Comparison of ENCODE assay signal across 8 cellular contexts in the genomic region with DNA sequence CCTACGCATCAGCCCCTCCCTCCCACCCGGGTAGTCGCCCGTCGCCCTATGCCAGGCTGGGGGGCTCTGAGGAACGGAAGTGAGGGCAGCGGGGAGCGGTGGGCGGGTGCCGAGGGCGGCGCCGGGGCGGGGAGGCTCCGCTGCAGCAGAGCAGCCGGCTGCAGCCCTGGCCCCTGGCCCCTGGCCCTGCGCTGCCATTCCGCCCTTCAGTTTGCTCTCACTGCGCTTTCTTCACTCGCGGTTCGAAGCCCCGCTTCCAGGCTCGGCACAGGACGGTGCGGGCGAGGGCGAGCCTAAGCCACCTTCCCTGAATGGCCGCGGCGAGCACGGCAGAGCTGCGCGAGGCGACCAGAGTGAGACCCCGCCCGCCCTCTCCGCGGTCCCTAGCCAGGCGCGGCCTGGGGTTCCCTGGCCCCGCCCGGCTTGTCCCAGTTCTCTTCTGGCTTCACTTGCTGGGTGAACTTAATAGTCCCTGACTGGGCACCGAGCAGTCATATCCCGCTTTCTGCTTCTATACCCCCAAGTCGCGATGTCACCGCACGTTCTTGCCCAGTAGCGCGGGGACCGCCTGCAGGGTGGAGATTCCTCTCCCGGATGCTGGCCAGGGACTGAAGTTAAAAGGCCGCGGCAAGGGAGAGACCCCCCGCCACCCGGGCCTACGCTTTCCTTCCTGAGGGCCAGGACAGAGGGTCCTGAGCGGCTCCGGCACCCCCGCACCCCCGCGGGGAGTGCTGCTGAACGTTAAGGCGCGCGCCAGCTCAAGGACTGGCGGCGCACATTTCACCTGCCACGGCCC. TPM values are rescaled to one million over a fixed set of nuclear protein-coding genes. Genes with fewer than 3 reads are reported as not detected.
DNase-seq lines count a peak whose midpoint lies in the region; ATAC-seq and TF ChIP-seq lines count a peak whose summit lies in the region.

No MANE protein-coding gene starts in this region.

- peak; percentile 52 for ATAC-seq in GM18505 (IDR thresholded peaks at IDR 0.05; ENCODE audit: unreplicated experiment)
- peak; percentile 50 for ATAC-seq in GM21737 (IDR thresholded peaks at IDR 0.05; ENCODE audit: unreplicated experiment)
- peak; percentile 72 for ATAC-seq in activated naive CD8-positive, alpha-beta T cell treated with anti-CD3 and anti-CD28 coated beads, Interleukin-2, amount 10 ng/mL, durations not matched to agents 7 days and 5 days (ENCODE audit: low read depth)

- peaks cover 3 to 8% (median 8%) of the 10 kb centered on the region in 3 donors for H3K9me3 Mint-ChIP-seq in IgD-negative memory B cell
- H3K9me3 Mint-ChIP-seq in activated naive CD8-positive, alpha-beta T cell treated with anti-CD3 and anti-CD28 coated beads, Interleukin-2, amount 10 ng/mL, durations not matched to agents 7 days and 5 days = peaks cover 5% of the 10 kb centered on the region

- no peak for DNase-seq in activated naive CD8-positive, alpha-beta T cell treated with anti-CD3 and anti-CD28 coated beads, Interleukin-2, amount 10 ng/mL, durations not matched to agents 7 days and 5 days
- DNase-seq in iPS DF 6.9 (ENCODE audit: low read depth, low spot score) (peak; percentile 29), islet precursor cell (no peak), SW 1271 (lab: John Stamatoyannopoulos, UW) (no peak)

- no peak for TF ChIP-seq POLR2A in GM18505 (IDR thresholded peaks at IDR 0.05; ENCODE audit: borderline replicate concordance, extremely low read depth, insufficient read depth, insufficient read length)

- H3K36me3 ChIP-seq in iPS DF 6.9 (ENCODE audit: control insufficient read depth, insufficient read depth, low read length) = peaks cover 6% of the 10 kb centered on the region; the same call in 1 of the 2 replicates
- no peaks in the 10 kb centered on the region for H3K36me3 ChIP-seq in skeletal muscle tissue (ENCODE audit: control insufficient read depth in 3 of 3, insufficient read depth in 3 of 3, low read length in 3 of 3)

- WGBS in iPS DF 6.9 (ENCODE audit: insufficient coverage, insufficient read length) = no CpG with 5 or more reads among the region's 70 CpGs

- H3K4me1 Mint-ChIP-seq in IgD-negative memory B cell = peaks cover 7 to 10% (median 9%) of the 10 kb centered on the region in 3 donors
- H3K4me1 Mint-ChIP-seq in activated naive CD8-positive, alpha-beta T cell treated with anti-CD3 and anti-CD28 coated beads, Interleukin-2, amount 10 ng/mL, durations not matched to agents 7 days and 5 days = peaks cover 11% of the 10 kb centered on the region

- no peaks in the 10 kb centered on the region for H3K36me3 Mint-ChIP-seq in IgD-negative memory B cell
- H3K36me3 Mint-ChIP-seq in activated naive CD8-positive, alpha-beta T cell treated with anti-CD3 and anti-CD28 coated beads, Interleukin-2, amount 10 ng/mL, durations not matched to agents 7 days and 5 days = no peaks in the 10 kb centered on the region

- H3K27ac Mint-ChIP-seq in IgD-negative memory B cell = peak overlapping the region in 1 of 3 donors; percentile 66
- no peak overlapping the region for H3K27ac Mint-ChIP-seq in activated naive CD8-positive, alpha-beta T cell treated with anti-CD3 and anti-CD28 coated beads, Interleukin-2, amount 10 ng/mL, durations not matched to agents 7 days and 5 days

- H3K27me3 ChIP-seq in iPS DF 6.9 (ENCODE audit: control insufficient read depth, insufficient read depth, low read length) (peaks cover 8% of the 10 kb centered on the region; the same call in 1 of the 2 replicates), skeletal muscle tissue (ENCODE audit: control insufficient read depth in 3 of 3, insufficient read depth in 3 of 3, low read length in 3 of 3) (peaks cover 15 to 37% (median 21%) of the 10 kb centered on the region in 3 donors)

- POLR2A ChIA-PET in activated naive CD8-positive, alpha-beta T cell treated with anti-CD3 and anti-CD28 coated beads, Interleukin-2, amount 10 ng/mL, durations not matched to agents 7 days and 5 days (lab: Charles Lee) = interaction anchor here (0.5 to 1.1 kb wide), 2 partner anchors 11 to 101 kb away, joined by 3 to 6 read pairs; no protein-coding TSS in a partner anchor

- H3K9ac ChIP-seq in skeletal muscle tissue (ENCODE audit: low read depth in 1 of 3, low read length in 3 of 3) = peak overlapping the region in 2 of 3 donors; percentile 54 to 64

- H3K4me3 ChIP-seq in iPS DF 6.9 (ENCODE audit: low read length) (peak overlapping the region; percentile 94; the same call in 1 of the 2 replicates), skeletal muscle tissue (ENCODE audit: low read length in 3 of 3) (peak overlapping the region; percentile 50 to 85 (median 77))

- peaks cover 36% of the 10 kb centered on the region for H3K27me3 Mint-ChIP-seq in IgD-negative memory B cell
- peaks cover 67% of the 10 kb centered on the region for H3K27me3 Mint-ChIP-seq in activated naive CD8-positive, alpha-beta T cell treated with anti-CD3 and anti-CD28 coated beads, Interleukin-2, amount 10 ng/mL, durations not matched to agents 7 days and 5 days

- H3K4me1 ChIP-seq in iPS DF 6.9 (ENCODE audit: control insufficient read depth, insufficient read depth, low read length) (no peaks in the 10 kb centered on the region), skeletal muscle tissue (ENCODE audit: control insufficient read depth in 3 of 3, insufficient read depth in 3 of 3, low read length in 3 of 3) (peaks cover 13 to 20% (median 17%) of the 10 kb centered on the region in 3 donors)

- peaks cover 4% of the 10 kb centered on the region; the same call in 1 of the 2 replicates for H3K9me3 ChIP-seq in iPS DF 6.9 (ENCODE audit: control insufficient read depth, insufficient read depth, low read length)
- H3K9me3 ChIP-seq in skeletal muscle tissue (ENCODE audit: control insufficient read depth in 3 of 3, low read length in 3 of 3) = no peaks in the 10 kb centered on the region

- H3K27ac ChIP-seq in iPS DF 6.9 (ENCODE audit: low read length) = no peak overlapping the region
- H3K27ac ChIP-seq in skeletal muscle tissue (ENCODE audit: low read depth, low read length) = no peak overlapping the region

- peak overlapping the region; percentile 86 to 95 (median 90) for H3K4me3 Mint-ChIP-seq in IgD-negative memory B cell
- peak overlapping the region; percentile 81 for H3K4me3 Mint-ChIP-seq in activated naive CD8-positive, alpha-beta T cell treated with anti-CD3 and anti-CD28 coated beads, Interleukin-2, amount 10 ng/mL, durations not matched to agents 7 days and 5 days

RNA-seq across cellular contexts. Expression of a gene that starts 0.6 kb away (rescaled TPM):
- polyA plus RNA-seq in IgD-negative memory B cell = not detected
- under 1 TPM; 0.17 to 0.26 TPM for total RNA-seq in activated naive CD8-positive, alpha-beta T cell treated with anti-CD3 and anti-CD28 coated beads, Interleukin-2, amount 10 ng/mL, durations not matched to agents 7 days and 5 days
- total RNA-seq in skeletal muscle tissue = 2.6 TPM
